In the genomic region with DNA sequence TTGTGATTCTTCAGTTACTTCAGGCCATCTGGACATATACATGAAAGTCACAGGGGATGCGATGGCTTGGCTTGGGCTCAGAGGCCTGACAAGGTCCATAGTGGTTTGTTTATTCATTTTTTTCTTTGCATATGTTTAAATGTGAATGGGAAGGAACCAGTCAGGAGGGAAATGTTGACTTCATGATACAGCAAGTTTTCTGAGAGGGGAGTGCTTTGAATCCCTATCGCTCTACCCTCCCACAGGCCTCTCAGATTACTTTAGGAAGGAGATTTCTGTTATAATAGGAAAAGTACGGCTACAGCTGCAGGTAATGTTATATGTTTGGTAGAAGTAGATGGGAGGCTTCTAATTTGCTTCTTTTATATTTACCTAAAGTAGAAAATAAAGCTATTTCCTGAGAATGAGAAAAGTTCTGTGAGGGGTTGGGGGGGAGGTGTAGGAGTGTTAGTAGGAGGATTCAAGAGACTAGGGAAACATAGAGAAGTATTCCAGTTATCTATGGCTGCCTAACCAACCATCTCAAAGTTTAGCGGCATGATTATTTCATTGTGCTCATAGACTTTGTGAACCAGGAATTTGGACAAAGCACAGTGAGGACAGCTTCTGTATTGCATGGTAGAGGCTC, we compare ENCODE assay signal across 21 cellular contexts.
DNase-seq lines count a peak whose midpoint lies in the region; ATAC-seq and TF ChIP-seq lines count a peak whose summit lies in the region.
"Had no signal": no experiment of that assay in that cellular context is flagged by ENCODE, and none has a peak within 500 bp of the region (broad histone marks: within the 10 kb centered on the region; RNA-seq: fewer than 3 reads in every experiment).

No MANE protein-coding gene starts in this region.

- no peaks in the 10 kb centered on the region for H3K36me3 ChIP-seq in H7 (replicated peaks; ENCODE audit: control insufficient read depth, insufficient read depth, low read length)
- no peaks in the 10 kb centered on the region for H3K36me3 ChIP-seq in HUES64 (ENCODE audit: insufficient read depth, low read length)
- no peaks in the 10 kb centered on the region for H3K36me3 ChIP-seq in SJSA1
- no peaks in the 10 kb centered on the region for H3K36me3 ChIP-seq in BE2C

- WGBS in HUES64, result 47% methylated on average over 3 of the region's 4 CpGs

- H3K4me1 ChIP-seq in HUES64 (ENCODE audit: insufficient read depth, low read length) (peaks cover 19% of the 10 kb centered on the region), SJSA1 (replicated peaks) (peaks cover 10% of the 10 kb centered on the region), BE2C (no peaks in the 10 kb centered on the region)

- POLR2A ChIA-PET in RWPE1 (lab: Yijun Ruan, JAX; ENCODE audit: low non-redundant PET) (no interaction called here), HEK293T (lab: Yijun Ruan, JAX) (no interaction called here)

- intact Hi-C loops in left cardiac atrium (cut with DNase I), result no loop called here

- ATAC-seq in left cardiac atrium, result no peak
- ATAC-seq: HCT116, SK-N-SH treated with all-trans-retinoic acid at 6 μM for 48 hours had no signal

- H3K27me3 ChIP-seq in H7 (ENCODE audit: control insufficient read depth, insufficient read depth, low read length) (no peaks in the 10 kb centered on the region), HUES64 (ENCODE audit: insufficient read depth, low read length) (no peaks in the 10 kb centered on the region), SJSA1 (replicated peaks) (no peaks in the 10 kb centered on the region), BE2C (no peaks in the 10 kb centered on the region)

- H3K27ac ChIP-seq in HUES64 (ENCODE audit: low read depth, low read length), result peak overlapping the region; percentile 41; the same call in 1 of the 2 replicates
- 0 out of 2 replicates have a peak overlapping the region, but pooled peaks have one; percentile 8 for H3K27ac ChIP-seq in SJSA1
- H3K27ac ChIP-seq in RWPE1, result no peak overlapping the region
- H3K27ac ChIP-seq: C4-2B, GM23248 had no signal

- TF ChIP-seq CTCF in RWPE1 (conservative IDR thresholded peaks at IDR 0.05; ENCODE audit: low read depth) (no peak), BE2C (IDR thresholded peaks at IDR 0.05; ENCODE audit: low read depth, low read length) (no peak)

- CTCF ChIA-PET in RWPE1 (lab: Yijun Ruan, JAX) (no interaction called here), HEK293T (lab: Yijun Ruan, JAX) (interaction anchor here (0.7 kb wide), 1 partner anchor 351 kb away, joined by 3 read pairs; no protein-coding TSS in a partner anchor)

- no peak overlapping the region for H3K9ac ChIP-seq in HUES64 (ENCODE audit: low read depth, low read length)
- H3K9ac ChIP-seq: GM23248 had no signal

- H3K9me3 ChIP-seq in HUES64 (ENCODE audit: insufficient read depth, low read depth, low read length) (peaks cover under 1% of the 10 kb centered on the region; the same call in 1 of the 2 replicates), SJSA1 (replicated peaks) (no peaks in the 10 kb centered on the region), BE2C (no peaks in the 10 kb centered on the region)

- DNase-seq in H7, result peak; percentile 36
- DNase-seq in SJSA1 (ENCODE audit: low read depth in 1 of 2, low spot score in 2 of 2), result no peak
- peak; percentile 57 for DNase-seq in kidney glomerular epithelial cell (lab: John Stamatoyannopoulos, UW)
- no peak for DNase-seq in RWPE1 (ENCODE audit: low spot score)
- DNase-seq in HEK293T (ENCODE audit: extremely low spot score), result no peak
- DNase-seq in left cardiac atrium, result no peak
- DNase-seq in BE2C, result no peak
- DNase-seq: DND-41, GM23248, Karpas-422, NCI-H1048, NCI-H1436, NCI-H1930, NCI-H345, SHP77, T-helper 1 cell, T-helper 9 cell had no signal

- no peak overlapping the region for H3K4me3 ChIP-seq in H7 (ENCODE audit: insufficient read depth, low read depth, low read length)
- no peak overlapping the region for H3K4me3 ChIP-seq in HUES64 (ENCODE audit: low read length)
- H3K4me3 ChIP-seq in SJSA1, result no peak overlapping the region
- H3K4me3 ChIP-seq in BE2C (ENCODE audit: low read depth, low read length), result no peak overlapping the region
- H3K4me3 ChIP-seq: GM23248 had no signal

TF ChIP-seq in HEK293T, 16 proteins besides CTCF, POLR2A, EP300 and RAD21:
- TF ChIP-seq SP1 (IDR thresholded peaks at IDR 0.05) (no peak), PKNOX1 (IDR thresholded peaks at IDR 0.05) (no peak), L3MBTL2 (conservative IDR thresholded peaks at IDR 0.05) (no peak), FOXM1 (IDR thresholded peaks at IDR 0.05; ENCODE audit: borderline replicate concordance) (no peak), LEF1 (IDR thresholded peaks at IDR 0.05; ENCODE audit: borderline replicate concordance) (no peak), NFRKB (IDR thresholded peaks at IDR 0.05) (no peak), BHLHE40 (IDR thresholded peaks at IDR 0.05; ENCODE audit: borderline replicate concordance) (no peak), CTBP1 (IDR thresholded peaks at IDR 0.05; ENCODE audit: borderline replicate concordance) (no peak), FOXK2 (IDR thresholded peaks at IDR 0.05) (no peak), TARDBP (IDR thresholded peaks at IDR 0.05) (no peak), ARNT (IDR thresholded peaks at IDR 0.05) (no peak), HDGF (IDR thresholded peaks at IDR 0.05; ENCODE audit: borderline replicate concordance) (no peak), ZNF384 (IDR thresholded peaks at IDR 0.05) (no peak)
TF ChIP-seq in HEK293T: peak in this region for 0.

Comparison
In these comparisons a context has a peak if more than half of its experiments do, and no peak if none do; other contexts are left out.
1. DNase-seq: peak in H7 (single experiment) and kidney glomerular epithelial cell (single experiment); none in SJSA1 (0 of 2), RWPE1 (single experiment), HEK293T (single experiment), left cardiac atrium (single experiment) and BE2C (single experiment).